ENCODE assay signal across 8 cellular contexts in genomic region chr4:106201373-106201772, GRCh38.
DNase-seq lines count a peak whose midpoint lies in the region; ATAC-seq and TF ChIP-seq lines count a peak whose summit lies in the region.

No MANE protein-coding gene starts in this region.

- no peak for TF ChIP-seq EP300 in ovary (IDR thresholded peaks at IDR 0.05)

- H3K27ac ChIP-seq in A673 (ENCODE audit: low read depth, low read length, poor library complexity, severe bottlenecking) = no peak overlapping the region
- no peak overlapping the region for H3K27ac ChIP-seq in Panc1 (ENCODE audit: low read length)
- H3K27ac ChIP-seq in ovary = no peak overlapping the region
- H3K27ac ChIP-seq in CD8-positive, alpha-beta T cell (ENCODE audit: low read depth, low read length) = no peak overlapping the region

- H3K27me3 ChIP-seq in A673 (replicated peaks; ENCODE audit: insufficient read depth, low read depth, low read length, poor library complexity) = no peaks in the 10 kb centered on the region
- no peaks in the 10 kb centered on the region for H3K27me3 ChIP-seq in Panc1 (ENCODE audit: control insufficient read depth, insufficient read depth, low read length)
- peaks cover 2% of the 10 kb centered on the region for H3K27me3 ChIP-seq in ovary
- no peaks in the 10 kb centered on the region for H3K27me3 ChIP-seq in CD8-positive, alpha-beta T cell (ENCODE audit: insufficient read depth, low read length)

- peaks cover 5% of the 10 kb centered on the region for H3K4me1 ChIP-seq in A673 (ENCODE audit: insufficient read depth, low read length, poor library complexity, severe bottlenecking)
- H3K4me1 ChIP-seq in Panc1 (ENCODE audit: control insufficient read depth, insufficient read depth, low read length) = no peaks in the 10 kb centered on the region
- no peaks in the 10 kb centered on the region for H3K4me1 ChIP-seq in ovary (ENCODE audit: insufficient read depth)
- H3K4me1 ChIP-seq in CD8-positive, alpha-beta T cell (ENCODE audit: insufficient read depth, low read length) = no peaks in the 10 kb centered on the region

- H3K4me3 ChIP-seq in A673 (ENCODE audit: low read depth, low read length, poor library complexity, severe bottlenecking) (no peak overlapping the region), Panc1 (ENCODE audit: low read depth in 2 of 2, low read length in 2 of 2) (no peak overlapping the region), fibroblast of the aortic adventitia (ENCODE audit: low read depth, low read length) (no peak overlapping the region), ovary (no peak overlapping the region)
- no peak overlapping the region for H3K4me3 ChIP-seq in CD8-positive, alpha-beta T cell (ENCODE audit: low read depth, low read length)

- DNase-seq in A673 (ENCODE audit: low spot score) = peak; percentile 55
- no peak for DNase-seq in GM13976 (ENCODE audit: low spot score)
- DNase-seq in Panc1 (ENCODE audit: low read depth, low spot score) = no peak
- DNase-seq in fibroblast of the aortic adventitia (ENCODE audit: low read depth) = peak; percentile 29
- DNase-seq in ovary = no peak
- DNase-seq in activated naive CD8-positive, alpha-beta T cell treated with anti-CD3 and anti-CD28 coated beads for 36 hours = no peak
- DNase-seq in globus pallidus (ENCODE audit: low spot score) = no peak
- no peak for DNase-seq in CD8-positive, alpha-beta T cell

- TF ChIP-seq CTCF in A673 (conservative IDR thresholded peaks at IDR 0.05; ENCODE audit: low read depth, low read length) (peak; percentile 75), GM13976 (IDR thresholded peaks at IDR 0.05; ENCODE audit: borderline replicate concordance, control extremely low read depth, extremely low read depth, insufficient read depth, missing control alignments) (peak; percentile 34), Panc1 (IDR thresholded peaks at IDR 0.05) (peak; percentile 44; the same call in 1 of the 2 replicates), fibroblast of the aortic adventitia (IDR thresholded peaks at IDR 0.05; ENCODE audit: insufficient read depth, low read length) (peak; percentile 57), ovary (IDR thresholded peaks at IDR 0.05) (no peak)
- TF ChIP-seq CTCF in CD8-positive, alpha-beta T cell (IDR thresholded peaks at IDR 0.05) = no peak

- H3K36me3 ChIP-seq in A673 (ENCODE audit: insufficient read depth, low read length, poor library complexity, severe bottlenecking) (no peaks in the 10 kb centered on the region), Panc1 (ENCODE audit: control insufficient read depth, insufficient read depth, low read length) (no peaks in the 10 kb centered on the region), ovary (no peaks in the 10 kb centered on the region)
- H3K36me3 ChIP-seq in CD8-positive, alpha-beta T cell (ENCODE audit: insufficient read depth, low read length) = no peaks in the 10 kb centered on the region

- TF ChIP-seq POLR2A in ovary (IDR thresholded peaks at IDR 0.05) = no peak

- CTCF ChIA-PET in A673 (lab: Charles Lee) = no interaction called here
- CTCF ChIA-PET in Panc1 (lab: Charles Lee) = no interaction called here
- CTCF ChIA-PET in CD8-positive, alpha-beta T cell (lab: Charles Lee) = no interaction called here

- in situ Hi-C loops in GM13976 (cut with MboI; ENCODE audit: low sequenced_read_pairs, unreplicated experiment) = loop anchor here (25.0 kb wide), 1 partner anchor 689 kb away; no protein-coding TSS in a partner anchor
- in situ Hi-C loops in Panc1 (cut with HindIII; ENCODE audit: low pct_unique_long_range_greater_than_20kb, low sequenced_read_pairs) = no loop called here

- no peaks in the 10 kb centered on the region for H3K4me1 Mint-ChIP-seq in activated naive CD8-positive, alpha-beta T cell treated with anti-CD3 and anti-CD28 coated beads for 36 hours
- H3K4me1 Mint-ChIP-seq in CD8-positive, alpha-beta T cell (ENCODE audit: low read depth) = no peaks in the 10 kb centered on the region

- ATAC-seq in Panc1 = no peak
- no peak for ATAC-seq in CD8-positive, alpha-beta T cell

- POLR2A ChIA-PET in A673 (lab: Charles Lee; ENCODE audit: low non-redundant PET) (no interaction called here), Panc1 (lab: Charles Lee) (no interaction called here)
- POLR2A ChIA-PET in CD8-positive, alpha-beta T cell (lab: Charles Lee) = no interaction called here

- no peak overlapping the region for H3K4me3 Mint-ChIP-seq in activated naive CD8-positive, alpha-beta T cell treated with anti-CD3 and anti-CD28 coated beads for 36 hours
- no peak overlapping the region for H3K4me3 Mint-ChIP-seq in CD8-positive, alpha-beta T cell

- no peaks in the 10 kb centered on the region for H3K9me3 Mint-ChIP-seq in activated naive CD8-positive, alpha-beta T cell treated with anti-CD3 and anti-CD28 coated beads for 36 hours
- H3K9me3 Mint-ChIP-seq in CD8-positive, alpha-beta T cell = no peaks in the 10 kb centered on the region

- H3K27me3 Mint-ChIP-seq in activated naive CD8-positive, alpha-beta T cell treated with anti-CD3 and anti-CD28 coated beads for 36 hours = no peaks in the 10 kb centered on the region
- H3K27me3 Mint-ChIP-seq in CD8-positive, alpha-beta T cell (ENCODE audit: low read depth) = no peaks in the 10 kb centered on the region

- H3K36me3 Mint-ChIP-seq in activated naive CD8-positive, alpha-beta T cell treated with anti-CD3 and anti-CD28 coated beads for 36 hours = peaks cover 12% of the 10 kb centered on the region
- H3K36me3 Mint-ChIP-seq in CD8-positive, alpha-beta T cell = peaks cover 13% of the 10 kb centered on the region

- H3K9me3 ChIP-seq in A673 (ENCODE audit: low read depth, low read length, poor library complexity, severe bottlenecking) (no peaks in the 10 kb centered on the region), Panc1 (ENCODE audit: control insufficient read depth, insufficient read depth, low read depth, low read length) (no peaks in the 10 kb centered on the region), ovary (no peaks in the 10 kb centered on the region)
- no peaks in the 10 kb centered on the region for H3K9me3 ChIP-seq in CD8-positive, alpha-beta T cell (ENCODE audit: low read length)

- intact Hi-C loops in A673 (cut with micrococcal nuclease; ENCODE audit: unreplicated experiment) = loop anchor here (5.0 kb wide), 1 partner anchor 309 kb away; no protein-coding TSS in a partner anchor
- intact Hi-C loops in Panc1 (cut with micrococcal nuclease; ENCODE audit: unreplicated experiment) = no loop called here
- intact Hi-C loops in ovary (cut with DNase I) = no loop called here
- intact Hi-C loops in CD8-positive, alpha-beta T cell (cut with DNase I, micrococcal nuclease) = no loop called here

- no peak overlapping the region for H3K27ac Mint-ChIP-seq in activated naive CD8-positive, alpha-beta T cell treated with anti-CD3 and anti-CD28 coated beads for 36 hours
- H3K27ac Mint-ChIP-seq in CD8-positive, alpha-beta T cell = no peak overlapping the region

- BruUV-seq in A673 (replicated peaks; lab: Mats Ljungman, UMichigan) (no TSS peak), Panc1 (replicated peaks; lab: Mats Ljungman, UMichigan) (no TSS peak)

Comparison
In these comparisons a context has a peak if more than half of its experiments do, and no peak if none do; other contexts are left out.
1. DNase-seq: peak in A673 (single experiment) and fibroblast of the aortic adventitia (single experiment); none in GM13976 (single experiment), Panc1 (single experiment), ovary (0 of 5), activated naive CD8-positive, alpha-beta T cell treated with anti-CD3 and anti-CD28 coated beads for 36 hours (single experiment), globus pallidus (single experiment) and CD8-positive, alpha-beta T cell (0 of 7).
2. CTCF ChIP-seq: peak in A673 (single experiment), GM13976 (single experiment), Panc1 (single experiment) and fibroblast of the aortic adventitia (single experiment); none in ovary (0 of 3) and CD8-positive, alpha-beta T cell (single experiment).